In the genomic region with DNA sequence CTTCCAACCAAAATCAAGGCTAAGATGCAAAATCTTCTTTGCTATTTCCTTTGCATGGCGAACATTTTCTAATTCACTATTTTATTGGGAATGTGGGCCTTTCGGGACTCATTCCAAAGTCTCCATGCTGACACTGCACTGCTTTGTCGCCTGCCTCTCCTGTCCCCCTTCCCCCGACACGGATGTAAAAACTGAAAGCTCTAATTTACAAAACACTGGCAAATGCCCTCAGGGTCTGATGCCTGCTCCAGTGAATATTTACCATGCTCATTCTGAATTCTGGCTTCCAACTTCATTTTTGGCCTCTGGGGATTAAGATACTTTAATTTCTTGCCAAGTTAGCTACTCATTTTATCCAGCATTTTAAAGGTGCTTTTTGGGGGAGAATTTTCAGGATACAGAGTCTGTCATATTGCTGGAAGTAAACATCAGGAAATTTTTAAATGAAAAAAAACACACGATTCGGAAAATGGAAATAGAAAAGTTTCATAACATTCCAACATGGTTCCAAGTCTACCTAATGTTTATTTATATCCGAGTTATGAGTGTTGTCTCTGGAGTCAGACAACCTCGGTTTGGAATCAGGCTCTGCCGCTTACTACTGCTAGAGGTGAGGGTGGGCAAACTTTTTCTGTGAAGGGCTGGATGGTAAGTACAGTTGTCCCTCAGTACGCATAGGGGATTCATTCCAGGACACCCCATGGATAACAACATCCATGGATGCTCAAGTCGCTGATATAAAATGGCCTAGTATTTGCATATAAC, we compare ENCODE assay signal across 32 cellular contexts. TPM values are rescaled to one million over a fixed set of nuclear protein-coding genes. Genes with fewer than 3 reads are reported as not detected.
DNase-seq lines count a peak whose midpoint lies in the region; ATAC-seq, FAIRE-seq and TF ChIP-seq lines count a peak whose summit lies in the region.
"Had no signal": no experiment of that assay in that cellular context is flagged by ENCODE, and none has a peak within 500 bp of the region (broad histone marks: within the 10 kb centered on the region; RNA-seq: fewer than 3 reads in every experiment).

No MANE protein-coding gene starts in this region.

- H4K20me1 ChIP-seq in K562 (replicated peaks; ENCODE audit: control insufficient read depth, insufficient read depth, low read length) (no peaks in the 10 kb centered on the region), neural progenitor cell (ENCODE audit: low read depth) (no peaks in the 10 kb centered on the region)

- DNase-seq in COLO829 (ENCODE audit: low spot score) (peak; percentile 65), NCI-H1048 (lab: John Stamatoyannopoulos, UW) (peak; percentile 23), K562 (ENCODE audit: extremely low read depth in 1 of 4, low spot score in 3 of 4) (no peak), neural progenitor cell (ENCODE audit: low spot score) (no peak), tibial nerve (ENCODE audit: low spot score in 2 of 2) (no peak), SKM-1 treated with dmso at 0.1 percent for 144 hours (lab: John Stamatoyannopoulos, UW; ENCODE audit: unreplicated experiment) (no peak)
- DNase-seq in activated CD4-positive, CD25-positive, alpha-beta regulatory T cell treated with anti-CD3 and anti-CD28 coated beads, Interleukin-2, amount 50 U/mL, for 72 hours, result no peak
- DNase-seq: activated CD4-positive, alpha-beta T cell treated with anti-CD3 and anti-CD28 coated beads for 4 hours; activated naive CD4-positive, alpha-beta T cell; activated T-cell treated with anti-CD3 and anti-CD28 coated beads, Interleukin-2, amount 50 U/mL, for 48 hours; adrenal gland; Caco-2; colonic mucosa; DND-41; effector memory CD8-positive, alpha-beta T cell; foreskin keratinocyte; HCEC 1CT; islet precursor cell; NCI-H1436 treated with DMSO at 0.1 percent for 48 hours; NCI-H510A; Peyer's patch; T-helper 17 cell; upper lobe of left lung had no signal

- H3K4me3 Mint-ChIP-seq in neural progenitor cell, result no peak overlapping the region
- H3K4me3 Mint-ChIP-seq: effector memory CD8-positive, alpha-beta T cell; IgD-negative memory B cell; neural crest cell; T-helper 17 cell had no signal

- in situ Hi-C loops in K562 (cut with MboI), result loop anchor here (25.0 kb wide), 1 partner anchor 655 kb away; the partner anchor contains the start of gene FAM98A

- H3K4me3 ChIP-seq in K562, result no peak overlapping the region
- no peak overlapping the region for H3K4me3 ChIP-seq in neural progenitor cell
- H3K4me3 ChIP-seq in tibial nerve, result no peak overlapping the region
- H3K4me3 ChIP-seq: adrenal gland; BLaER1 treated with 17β-estradiol and CSF1 and Interleukin-3, amounts not matched to agents 10 nM and 100 nM; colonic mucosa; lung; Peyer's patch; prostate gland; upper lobe of left lung had no signal

- FAIRE-seq in K562 (lab: Jason Lieb, UNC), result no peak
- FAIRE-seq: bronchial epithelial cell, GM12891 had no signal

- TF ChIP-seq RAD21 in K562 (CRISPR knock-in tag; conservative IDR thresholded peaks at IDR 0.05 in 1 of 2, IDR thresholded peaks at IDR 0.05 in 1 of 2), result no peak

- H3F3A ChIP-seq in neural progenitor cell (ENCODE audit: low read depth), result peaks cover 12% of the 10 kb centered on the region

- BruUV-seq in K562 (replicated peaks; lab: Mats Ljungman, UMichigan), result no TSS peak

- H3K27ac ChIP-seq in K562 (ENCODE audit: extremely low read depth, low read depth, low read length) (no peak overlapping the region), neural progenitor cell (no peak overlapping the region), tibial nerve (no peak overlapping the region)
- H3K27ac ChIP-seq: adrenal gland; BLaER1 treated with 17β-estradiol and CSF1 and Interleukin-3, amounts not matched to agents 10 nM and 100 nM; colonic mucosa; foreskin keratinocyte; Peyer's patch; prostate gland; upper lobe of left lung had no signal

- intact Hi-C loops in K562 (cut with micrococcal nuclease), result no loop called here

- H3K9ac ChIP-seq in K562 (ENCODE audit: insufficient read depth in 1 of 2, low read depth in 2 of 2, low read length in 2 of 2), result no peak overlapping the region
- no peak overlapping the region for H3K9ac ChIP-seq in neural progenitor cell
- H3K9ac ChIP-seq: BLaER1 treated with 17β-estradiol and CSF1 and Interleukin-3, amounts not matched to agents 10 nM and 100 nM had no signal

- POLR2A ChIA-PET in K562 (lab: Yijun Ruan, JAX), result interaction anchor here (0.6 to 1.0 kb wide), 2 partner anchors 9 to 15 kb away, joined by 3 to 4 read pairs; partner anchors contain the start of gene LTBP1

- H3K9me3 ChIP-seq in K562 (replicated peaks; ENCODE audit: control insufficient read depth, insufficient read depth, low read depth, low read length), result no peaks in the 10 kb centered on the region
- H3K9me3 ChIP-seq in neural progenitor cell (ENCODE audit: low read depth), result no peaks in the 10 kb centered on the region
- no peaks in the 10 kb centered on the region for H3K9me3 ChIP-seq in tibial nerve
- H3K9me3 ChIP-seq: adrenal gland; BLaER1 treated with 17β-estradiol and CSF1 and Interleukin-3, amounts not matched to agents 10 nM and 100 nM; Caco-2; colonic mucosa; Peyer's patch; prostate gland; upper lobe of left lung had no signal

- TF ChIP-seq CTCF in K562 (IDR thresholded peaks at IDR 0.05 in 2 of 3, conservative IDR thresholded peaks at IDR 0.05 in 1 of 3; ENCODE audit: insufficient read depth in 2 of 3, low read depth in 1 of 3, low read length in 3 of 3), result no peak
- no peak for TF ChIP-seq CTCF in neural progenitor cell (IDR thresholded peaks at IDR 0.05)
- no peak for TF ChIP-seq CTCF in tibial nerve (IDR thresholded peaks at IDR 0.05)

- H3K27me3 ChIP-seq in K562 (ENCODE audit: control insufficient read depth in 2 of 2, insufficient read depth in 2 of 2, low read length in 2 of 2), result 0 out of 5 replicates have a peak, but pooled peaks cover 0 to 2% of the 10 kb centered on the region in 2 experiments
- H3K27me3 ChIP-seq in neural progenitor cell, result no peaks in the 10 kb centered on the region
- H3K27me3 ChIP-seq in tibial nerve, result no peaks in the 10 kb centered on the region
- H3K27me3 ChIP-seq: adrenal gland, colonic mucosa, foreskin keratinocyte, Peyer's patch, upper lobe of left lung had no signal

- CTCF ChIA-PET in K562 (lab: Yijun Ruan, JAX; ENCODE audit: low intra/inter-chr PET ratio), result no interaction called here

- no peak for ATAC-seq in K562
- ATAC-seq in HG02588 (IDR thresholded peaks at IDR 0.05; ENCODE audit: unreplicated experiment), result no peak
- ATAC-seq: effector memory CD8-positive, alpha-beta T cell; esophagus mucosa; foreskin keratinocyte; T-helper 17 cell had no signal

- peaks cover 1% of the 10 kb centered on the region for H3K36me3 Mint-ChIP-seq in neural progenitor cell

- TF ChIP-seq POLR2A in K562 (conservative IDR thresholded peaks at IDR 0.05), result no peak
- no peak for TF ChIP-seq POLR2A in tibial nerve (IDR thresholded peaks at IDR 0.05)

- no peak overlapping the region for H3K27ac Mint-ChIP-seq in neural progenitor cell
- H3K27ac Mint-ChIP-seq: effector memory CD8-positive, alpha-beta T cell; IgD-negative memory B cell; T-helper 17 cell had no signal

- H3K9me3 Mint-ChIP-seq in neural progenitor cell, result peaks cover 8% of the 10 kb centered on the region
- H3K9me3 Mint-ChIP-seq: effector memory CD8-positive, alpha-beta T cell had no signal

- H3K9me1 ChIP-seq in K562 (ENCODE audit: control insufficient read depth, insufficient read depth, low read length), result no peaks in the 10 kb centered on the region

- no peaks in the 10 kb centered on the region for H3K79me2 ChIP-seq in K562 (ENCODE audit: control insufficient read depth, insufficient read depth, low read length)
- H3K79me2 ChIP-seq in neural progenitor cell (ENCODE audit: low read depth), result no peaks in the 10 kb centered on the region

- H3K4me1 ChIP-seq in K562 (replicated peaks in 1 of 2; ENCODE audit: control insufficient read depth in 2 of 2, insufficient read depth in 2 of 2, low read length in 2 of 2) (peaks cover 0 to 7% of the 10 kb centered on the region in 2 experiments; a peak in 3 of 5 replicates), neural progenitor cell (peaks cover 12% of the 10 kb centered on the region), tibial nerve (no peaks in the 10 kb centered on the region)
- H3K4me1 ChIP-seq: adrenal gland, Caco-2, colonic mucosa, foreskin keratinocyte, Peyer's patch, prostate gland, upper lobe of left lung had no signal

- TF ChIP-seq EP300 in K562 (IDR thresholded peaks at IDR 0.05; ENCODE audit: low read length) (no peak), tibial nerve (IDR thresholded peaks at IDR 0.05) (no peak)

- peaks cover 19% of the 10 kb centered on the region for H3K4me1 Mint-ChIP-seq in neural progenitor cell
- H3K4me1 Mint-ChIP-seq: IgD-negative memory B cell, T-helper 17 cell had no signal

- no peak overlapping the region for H3K4me2 ChIP-seq in K562 (ENCODE audit: insufficient read depth, low read length)
- H3K4me2 ChIP-seq in neural progenitor cell, result peak overlapping the region; percentile 13
- H3K4me2 ChIP-seq: BLaER1 treated with 17β-estradiol and CSF1 and Interleukin-3, amounts not matched to agents 10 nM and 100 nM had no signal

- H3K36me3 ChIP-seq in K562 (ENCODE audit: control insufficient read depth, insufficient read depth, low read length) (no peaks in the 10 kb centered on the region), neural progenitor cell (no peaks in the 10 kb centered on the region), tibial nerve (no peaks in the 10 kb centered on the region)
- H3K36me3 ChIP-seq: adrenal gland; BLaER1 treated with 17β-estradiol and CSF1 and Interleukin-3, amounts not matched to agents 10 nM and 100 nM; colonic mucosa; Peyer's patch; prostate gland; upper lobe of left lung had no signal

- H3K27me3 Mint-ChIP-seq in neural progenitor cell (ENCODE audit: insufficient read depth, low read depth), result peaks cover 8% of the 10 kb centered on the region

- H2AFZ ChIP-seq in K562 (ENCODE audit: low read depth, low read length), result peak overlapping the region; percentile 66
- peak overlapping the region; percentile 93 for H2AFZ ChIP-seq in neural progenitor cell (replicated peaks)

- WGBS in K562 (ENCODE audit: insufficient coverage, low coverage, missing lambda C conversion rate), result 63% methylated on average over 12 of the region's 12 CpGs
- 48 to 62% methylated on average over 12 of the region's 12 CpGs for WGBS in tibial nerve, 2 donors

RNA-seq across cellular contexts. Expression of gene LTBP1, which starts 14.6 kb away (rescaled TPM):
- 48.1 and 65.2 TPM in 2 replicates for total RNA-seq in K562 (2011; cell fraction: chromatin; rRNA removed; ENCODE audit: low replicate concordance)
- 41.1 and 45.5 TPM in 2 replicates for total RNA-seq in K562 (2011; cell fraction: nucleolus; rRNA removed)
- 41.8 and 50.5 TPM in 2 replicates for total RNA-seq in K562 (2011; cell fraction: nucleoplasm; rRNA removed)
- total RNA-seq in K562 (2014; rRNA removed) (8.2 and 10.4 TPM in 2 replicates), K562 (2014; rRNA removed; fragmentation: Illumina TruSeq; extraction: Trizol) (7.9 and 8.5 TPM in 2 replicates), K562 (2015; rRNA removed; fragmentation: Illumina TruSeq; extraction: Trizol) (3.6 and 3.8 TPM in 2 replicates), K562 (2021) (12.8 and 13.6 TPM in 2 replicates), neural progenitor cell (ENCODE audit: low replicate concordance) (50.5 and 61.9 TPM in 2 replicates), tibial nerve (10 to 100 TPM; 29.4 to 89.8 (median 50.6) TPM)
- polyA plus RNA-seq in K562 (2011; rRNA removed) (12.2 and 16.4 TPM in 2 replicates), K562 (2014; fragmentation: Illumina TruSeq; extraction: Trizol) (9.7 and 12.0 TPM in 2 replicates), K562 (2014; fragmentation: Nextera tagmentation; extraction: Ambion mirVana) (1 to 10 TPM; 4.3 to 5.2 TPM), K562 (2014; rRNA removed) (6.7 and 7.0 TPM in 2 replicates)
- 11.4 and 13.9 TPM in 2 replicates for polyA plus RNA-seq in K562 (2011; cell fraction: cytosol; rRNA removed)
- polyA plus RNA-seq in K562 (2011; cell fraction: nucleus; rRNA removed), result 9.9 and 15.8 TPM in 2 replicates
- polyA plus RNA-seq in K562 (2012), result 6.6 and 7.6 TPM in 2 replicates
- polyA minus RNA-seq in K562 (2011; rRNA and poly(A)+ RNA removed), result 39.9 and 55.1 TPM in 2 replicates
- 19.4 and 29.2 TPM in 2 replicates for polyA minus RNA-seq in K562 (2011; cell fraction: cytosol; rRNA and poly(A)+ RNA removed)
- 15.8 and 17.2 TPM in 2 replicates for polyA minus RNA-seq in K562 (2011; cell fraction: nucleus; rRNA and poly(A)+ RNA removed)
- polyA plus RNA-seq: IgD-negative memory B cell had no signal

Comparison
In these comparisons a context has a peak if more than half of its experiments do, and no peak if none do; other contexts are left out.
1. DNase-seq: peak in COLO829 (single experiment) and NCI-H1048 (single experiment); none in K562 (0 of 4), neural progenitor cell (single experiment), tibial nerve (0 of 2), SKM-1 treated with dmso at 0.1 percent for 144 hours (single experiment) and activated CD4-positive, CD25-positive, alpha-beta regulatory T cell treated with anti-CD3 and anti-CD28 coated beads, Interleukin-2, amount 50 U/mL, for 72 hours (single experiment).